Comparison of ENCODE assay signal across 19 cellular contexts in genomic region chr2:78654941-78655340, GRCh38.
DNase-seq lines count a peak whose midpoint lies in the region; ATAC-seq, FAIRE-seq and TF ChIP-seq lines count a peak whose summit lies in the region.
"Had no signal": no experiment of that assay in that cellular context is flagged by ENCODE, and none has a peak within 500 bp of the region (broad histone marks: within the 10 kb centered on the region; RNA-seq: fewer than 3 reads in every experiment).

No MANE protein-coding gene starts in this region.

- no peak overlapping the region for H3K9ac ChIP-seq in kidney (ENCODE audit: low read length in 2 of 2)
- H3K9ac ChIP-seq: BLaER1 had no signal

- H3K4me3 Mint-ChIP-seq in WTC11: no peak overlapping the region
- H3K4me3 Mint-ChIP-seq in activated CD4-positive, alpha-beta T cell treated with anti-CD3 and anti-CD28 coated beads, Interleukin-2, amount 10 ng/mL, durations not matched to agents 24 days and 14 days: no peak overlapping the region
- H3K4me3 Mint-ChIP-seq in T-helper 2 cell treated with Interferon-gamma antibody and Interleukin-4, amounts not matched to agents 5 μg/mL and 100 μg/mL, for 36 hours: no peak overlapping the region
- no peak overlapping the region for H3K4me3 Mint-ChIP-seq in activated CD8-positive, alpha-beta memory T cell treated with anti-CD3 and anti-CD28 coated beads, Interleukin-2, amount 10 ng/mL, durations not matched to agents 7 days and 5 days
- H3K4me3 Mint-ChIP-seq: CD14-positive monocyte; CD4-positive, alpha-beta memory T cell; GM23338; IgD-negative memory B cell had no signal

- H3K9me3 Mint-ChIP-seq in WTC11: peaks cover 43% of the 10 kb centered on the region
- H3K9me3 Mint-ChIP-seq in activated CD4-positive, alpha-beta T cell treated with anti-CD3 and anti-CD28 coated beads, Interleukin-2, amount 10 ng/mL, durations not matched to agents 24 days and 14 days: peaks cover 22% of the 10 kb centered on the region
- peaks cover 63% of the 10 kb centered on the region for H3K9me3 Mint-ChIP-seq in T-helper 2 cell treated with Interferon-gamma antibody and Interleukin-4, amounts not matched to agents 5 μg/mL and 100 μg/mL, for 36 hours
- peaks cover 23% of the 10 kb centered on the region for H3K9me3 Mint-ChIP-seq in activated CD8-positive, alpha-beta memory T cell treated with anti-CD3 and anti-CD28 coated beads, Interleukin-2, amount 10 ng/mL, durations not matched to agents 7 days and 5 days (ENCODE audit: low read depth)

- intact Hi-C loops in kidney (cut with DNase I): no loop called here
- intact Hi-C loops in activated CD4-positive, alpha-beta T cell treated with anti-CD3 and anti-CD28 coated beads, Interleukin-2, amount 10 ng/mL, durations not matched to agents 24 days and 14 days (cut with micrococcal nuclease): no loop called here

- FAIRE-seq in kidney (lab: Jason Lieb, UNC): no peak
- FAIRE-seq: A549, HTR-8/SVneo had no signal

- no peak for TF ChIP-seq CTCF in WTC11 (IDR thresholded peaks at IDR 0.05)
- no peak for TF ChIP-seq CTCF in kidney (IDR thresholded peaks at IDR 0.05; ENCODE audit: borderline replicate concordance, extremely low read depth, insufficient read depth)

- H3K27ac ChIP-seq in kidney (ENCODE audit: low read depth in 2 of 2, low read length in 2 of 2): no peak overlapping the region
- H3K27ac ChIP-seq: 22Rv1, A549, BLaER1 had no signal

- no peak overlapping the region for H3K27ac Mint-ChIP-seq in WTC11
- no peak overlapping the region for H3K27ac Mint-ChIP-seq in activated CD4-positive, alpha-beta T cell treated with anti-CD3 and anti-CD28 coated beads, Interleukin-2, amount 10 ng/mL, durations not matched to agents 24 days and 14 days
- no peak overlapping the region for H3K27ac Mint-ChIP-seq in T-helper 2 cell treated with Interferon-gamma antibody and Interleukin-4, amounts not matched to agents 5 μg/mL and 100 μg/mL, for 36 hours
- no peak overlapping the region for H3K27ac Mint-ChIP-seq in activated CD8-positive, alpha-beta memory T cell treated with anti-CD3 and anti-CD28 coated beads, Interleukin-2, amount 10 ng/mL, durations not matched to agents 7 days and 5 days
- H3K27ac Mint-ChIP-seq: CD14-positive monocyte; CD4-positive, alpha-beta memory T cell; GM23338; IgD-negative memory B cell had no signal

- CTCF ChIA-PET in WTC11 (lab: Charles Lee): interaction anchor here (1.3 kb wide), 1 partner anchor 18 kb away, joined by 7 read pairs; no protein-coding TSS in a partner anchor
- CTCF ChIA-PET in activated CD8-positive, alpha-beta memory T cell treated with anti-CD3 and anti-CD28 coated beads, Interleukin-2, amount 10 ng/mL, durations not matched to agents 7 days and 5 days (lab: Charles Lee): no interaction called here

- no peaks in the 10 kb centered on the region for H3K27me3 Mint-ChIP-seq in WTC11 (ENCODE audit: low read depth)
- H3K27me3 Mint-ChIP-seq in activated CD4-positive, alpha-beta T cell treated with anti-CD3 and anti-CD28 coated beads, Interleukin-2, amount 10 ng/mL, durations not matched to agents 24 days and 14 days: no peaks in the 10 kb centered on the region
- H3K27me3 Mint-ChIP-seq in T-helper 2 cell treated with Interferon-gamma antibody and Interleukin-4, amounts not matched to agents 5 μg/mL and 100 μg/mL, for 36 hours (ENCODE audit: low read depth): no peaks in the 10 kb centered on the region
- no peaks in the 10 kb centered on the region for H3K27me3 Mint-ChIP-seq in activated CD8-positive, alpha-beta memory T cell treated with anti-CD3 and anti-CD28 coated beads, Interleukin-2, amount 10 ng/mL, durations not matched to agents 7 days and 5 days
- H3K27me3 Mint-ChIP-seq: CD4-positive, alpha-beta memory T cell; IgD-negative memory B cell had no signal

- no peaks in the 10 kb centered on the region for H3K36me3 ChIP-seq in kidney (ENCODE audit: control insufficient read depth in 1 of 2, insufficient read depth in 2 of 2, low read length in 2 of 2)
- H3K36me3 ChIP-seq: BLaER1 had no signal

- no peaks in the 10 kb centered on the region for H3K4me1 ChIP-seq in kidney (ENCODE audit: control insufficient read depth in 1 of 2, insufficient read depth in 1 of 2, low read depth in 1 of 2, low read length in 2 of 2)
- H3K4me1 ChIP-seq: A549, BLaER1 had no signal

- DNase-seq in NCI-H82 (lab: John Stamatoyannopoulos, UW): peak; percentile 77
- no peak for DNase-seq in NCI-H82 treated with DMSO at 0.1 percent for 48 hours (lab: John Stamatoyannopoulos, UW; ENCODE audit: unreplicated experiment)
- DNase-seq in WTC11 (ENCODE audit: low spot score): no peak
- DNase-seq in kidney: peak; percentile 33
- no peak for DNase-seq in activated CD4-positive, alpha-beta T cell treated with anti-CD3 and anti-CD28 coated beads, Interleukin-2, amount 10 ng/mL, durations not matched to agents 24 days and 14 days
- DNase-seq in T-helper 2 cell treated with Interferon-gamma antibody and Interleukin-4, amounts not matched to agents 5 μg/mL and 100 μg/mL, for 36 hours (ENCODE audit: low spot score): no peak
- DNase-seq in activated CD8-positive, alpha-beta memory T cell treated with anti-CD3 and anti-CD28 coated beads, Interleukin-2, amount 10 ng/mL, durations not matched to agents 7 days and 5 days: no peak
- DNase-seq: CD4-positive, alpha-beta memory T cell; DMS153; DMS79; GF-D8; H7 had no signal

- peaks cover 17% of the 10 kb centered on the region for H3K36me3 Mint-ChIP-seq in WTC11
- no peaks in the 10 kb centered on the region for H3K36me3 Mint-ChIP-seq in activated CD4-positive, alpha-beta T cell treated with anti-CD3 and anti-CD28 coated beads, Interleukin-2, amount 10 ng/mL, durations not matched to agents 24 days and 14 days (ENCODE audit: low read depth)
- H3K36me3 Mint-ChIP-seq in T-helper 2 cell treated with Interferon-gamma antibody and Interleukin-4, amounts not matched to agents 5 μg/mL and 100 μg/mL, for 36 hours (ENCODE audit: low read depth): no peaks in the 10 kb centered on the region
- H3K36me3 Mint-ChIP-seq in activated CD8-positive, alpha-beta memory T cell treated with anti-CD3 and anti-CD28 coated beads, Interleukin-2, amount 10 ng/mL, durations not matched to agents 7 days and 5 days: no peaks in the 10 kb centered on the region
- H3K36me3 Mint-ChIP-seq: CD14-positive monocyte, IgD-negative memory B cell had no signal

- H3K4me3 ChIP-seq in kidney (ENCODE audit: low read length in 2 of 2): no peak overlapping the region
- H3K4me3 ChIP-seq: A549, BLaER1, GM23338 had no signal

- POLR2A ChIA-PET in WTC11 (lab: Charles Lee): no interaction called here

- H3K4me1 Mint-ChIP-seq in WTC11: no peaks in the 10 kb centered on the region
- H3K4me1 Mint-ChIP-seq in activated CD4-positive, alpha-beta T cell treated with anti-CD3 and anti-CD28 coated beads, Interleukin-2, amount 10 ng/mL, durations not matched to agents 24 days and 14 days: no peaks in the 10 kb centered on the region
- no peaks in the 10 kb centered on the region for H3K4me1 Mint-ChIP-seq in T-helper 2 cell treated with Interferon-gamma antibody and Interleukin-4, amounts not matched to agents 5 μg/mL and 100 μg/mL, for 36 hours (ENCODE audit: low read depth)
- no peaks in the 10 kb centered on the region for H3K4me1 Mint-ChIP-seq in activated CD8-positive, alpha-beta memory T cell treated with anti-CD3 and anti-CD28 coated beads, Interleukin-2, amount 10 ng/mL, durations not matched to agents 7 days and 5 days
- H3K4me1 Mint-ChIP-seq: CD14-positive monocyte; CD4-positive, alpha-beta memory T cell; GM23338; IgD-negative memory B cell had no signal

- ATAC-seq in WTC11: peak; percentile 48
- ATAC-seq in activated CD8-positive, alpha-beta memory T cell treated with anti-CD3 and anti-CD28 coated beads, Interleukin-2, amount 10 ng/mL, durations not matched to agents 7 days and 5 days: no peak
- ATAC-seq: A549, GM23338 had no signal

- H3K9me3 ChIP-seq in kidney (ENCODE audit: control insufficient read depth in 1 of 2, low read length in 2 of 2): no peaks in the 10 kb centered on the region

TF ChIP-seq in WTC11, 78 proteins besides CTCF, POLR2A, EP300 and RAD21:
- no peak for TF ChIP-seq GABPB1 (CRISPR knock-in tag; IDR thresholded peaks at IDR 0.05)
TF ChIP-seq in WTC11: peak in this region for 0.

Comparison
In these comparisons a context has a peak if more than half of its experiments do, and no peak if none do; other contexts are left out.
1. DNase-seq: peak in NCI-H82 (single experiment) and kidney (single experiment); none in NCI-H82 treated with DMSO at 0.1 percent for 48 hours (single experiment), WTC11 (single experiment), activated CD4-positive, alpha-beta T cell treated with anti-CD3 and anti-CD28 coated beads, Interleukin-2, amount 10 ng/mL, durations not matched to agents 24 days and 14 days (single experiment), T-helper 2 cell treated with Interferon-gamma antibody and Interleukin-4, amounts not matched to agents 5 μg/mL and 100 μg/mL, for 36 hours (single experiment) and activated CD8-positive, alpha-beta memory T cell treated with anti-CD3 and anti-CD28 coated beads, Interleukin-2, amount 10 ng/mL, durations not matched to agents 7 days and 5 days (single experiment).